8 cellular contexts compared by ENCODE assay signal in the genomic region with DNA sequence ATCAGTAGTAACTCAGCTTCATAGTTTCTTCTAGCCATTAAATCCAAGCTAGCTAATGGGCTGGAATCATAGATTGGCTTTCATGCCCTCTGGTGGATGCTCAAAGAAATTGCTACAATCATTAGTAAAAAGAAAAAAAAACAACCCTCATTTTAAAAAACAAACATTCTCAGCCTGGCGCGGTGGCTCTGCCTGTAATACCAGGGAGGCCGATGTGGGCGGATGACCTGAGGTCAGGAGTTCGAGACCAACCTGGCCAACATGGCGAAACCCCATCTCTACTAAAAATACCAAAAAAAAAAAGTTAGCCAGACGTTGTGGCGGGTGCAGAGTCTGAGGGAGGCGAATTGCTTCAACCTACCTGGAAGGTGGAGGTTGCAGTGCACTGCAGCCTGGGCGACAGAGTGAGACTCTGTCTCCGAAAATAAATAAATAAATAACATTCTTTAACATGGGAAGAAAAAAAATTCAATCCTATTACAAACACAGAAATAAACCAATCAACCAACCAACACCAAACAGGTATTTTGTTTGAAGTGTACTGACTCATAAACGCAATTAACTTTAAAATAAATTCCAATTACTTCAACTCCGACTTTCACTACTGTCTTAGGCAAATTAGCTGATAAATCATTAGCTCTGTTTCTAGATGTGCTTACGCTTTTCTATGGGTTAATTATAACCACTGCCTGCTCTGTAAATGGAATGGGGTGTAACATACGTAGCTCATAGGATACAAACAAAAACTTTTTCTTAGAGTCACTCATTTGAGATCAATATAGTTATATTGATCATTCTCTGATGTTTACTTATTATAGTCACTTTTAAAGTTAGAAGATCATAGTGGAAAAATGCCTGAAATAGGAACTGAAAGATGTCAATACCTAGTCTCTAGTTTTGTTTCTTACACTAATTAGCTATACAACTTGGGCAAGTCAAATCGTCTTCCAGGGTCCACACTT. TPM values are rescaled to one million over a fixed set of nuclear protein-coding genes. Genes with fewer than 3 reads are reported as not detected.
DNase-seq lines count a peak whose midpoint lies in the region; ATAC-seq, FAIRE-seq and TF ChIP-seq lines count a peak whose summit lies in the region.

No MANE protein-coding gene starts in this region.

- H3K27ac Mint-ChIP-seq in activated naive CD4-positive, alpha-beta T cell treated with anti-CD3 and anti-CD28 coated beads for 36 hours, result no peak overlapping the region

- ATAC-seq in GM21576 (IDR thresholded peaks at IDR 0.05; ENCODE audit: unreplicated experiment) (peak; percentile 78), psoas muscle (peak in 3 of 4 donors; percentile 27 to 60 (median 42))

- H3K4me1 Mint-ChIP-seq in activated naive CD4-positive, alpha-beta T cell treated with anti-CD3 and anti-CD28 coated beads for 36 hours (ENCODE audit: low read depth), result peaks cover 2% of the 10 kb centered on the region

- H3K9me3 ChIP-seq in OCI-LY7 (ENCODE audit: low read length), result no peaks in the 10 kb centered on the region
- H3K9me3 ChIP-seq in psoas muscle, result no peaks in the 10 kb centered on the region

- H3K79me2 ChIP-seq in OCI-LY7 (ENCODE audit: insufficient read depth, low read depth, low read length), result no peaks in the 10 kb centered on the region

- POLR2A ChIA-PET in OCI-LY7 (lab: Charles Lee), result interaction anchor here (1.2 kb wide), 1 partner anchor 38 kb away, joined by 3 read pairs; no protein-coding TSS in a partner anchor

- DNase-seq in ELF-1 (ENCODE audit: low read depth, low spot score) (peak; percentile 87), HTR-8/SVneo (ENCODE audit: insufficient read length, low spot score) (peak; percentile 43), OCI-LY7 (ENCODE audit: low spot score) (peak; percentile 55), germinal center (ENCODE audit: low spot score) (peak; percentile 26), psoas muscle (peak; percentile 25 to 62), NCI-H1930 (lab: John Stamatoyannopoulos, UW) (no peak)
- DNase-seq in activated naive CD4-positive, alpha-beta T cell treated with anti-CD3 and anti-CD28 coated beads for 36 hours, result peak; percentile 59

- H3K4me3 Mint-ChIP-seq in activated naive CD4-positive, alpha-beta T cell treated with anti-CD3 and anti-CD28 coated beads for 36 hours, result no peak overlapping the region

- peak overlapping the region; percentile 40; the same call in 1 of the 2 replicates for H3K4me2 ChIP-seq in OCI-LY7 (ENCODE audit: low read length)

- no peak overlapping the region for H3K4me3 ChIP-seq in OCI-LY7 (ENCODE audit: low read depth, low read length, poor library complexity, severe bottlenecking)
- no peak overlapping the region for H3K4me3 ChIP-seq in psoas muscle

- H3K9me2 ChIP-seq in OCI-LY7 (ENCODE audit: insufficient read depth, low read length), result no peaks in the 10 kb centered on the region

- H3K9me3 Mint-ChIP-seq in activated naive CD4-positive, alpha-beta T cell treated with anti-CD3 and anti-CD28 coated beads for 36 hours, result no peaks in the 10 kb centered on the region

- no peak for FAIRE-seq in HTR-8/SVneo (lab: Jason Lieb, UNC)

- WGBS in psoas muscle, 3 donors, result 25 to 32% (median 27%) methylated on average over 16 of the region's 16 CpGs

- H3K27ac ChIP-seq in OCI-LY7 (ENCODE audit: low read depth, low read length, poor library complexity, severe bottlenecking) (no peak overlapping the region), psoas muscle (no peak overlapping the region)

- CTCF ChIA-PET in OCI-LY7 (lab: Charles Lee; ENCODE audit: unreplicated experiment), result no interaction called here
- CTCF ChIA-PET in activated naive CD4-positive, alpha-beta T cell treated with anti-CD3 and anti-CD28 coated beads for 36 hours (lab: Charles Lee), result interaction anchor here (0.6 to 3.9 kb wide), 17 partner anchors 8 to 568 kb away, joined by 3 to 18 read pairs (median 3); partner anchors contain the start of gene CLDN1

- no TSS peak for BruUV-seq in OCI-LY7 (replicated peaks; lab: Mats Ljungman, UMichigan)

- peak; percentile 83 for TF ChIP-seq CTCF in OCI-LY7 (conservative IDR thresholded peaks at IDR 0.05; ENCODE audit: low read length)
- TF ChIP-seq CTCF in psoas muscle (IDR thresholded peaks at IDR 0.05), result peak; percentile 55

- H2AFZ ChIP-seq in OCI-LY7 (ENCODE audit: low read length), result peak overlapping the region; percentile 42; the same call in 1 of the 2 replicates

- no peaks in the 10 kb centered on the region for H4K20me1 ChIP-seq in OCI-LY7 (ENCODE audit: insufficient read depth, low read length)

- no peaks in the 10 kb centered on the region for H3K36me3 ChIP-seq in OCI-LY7 (ENCODE audit: insufficient read depth, low read length)
- H3K36me3 ChIP-seq in psoas muscle (ENCODE audit: insufficient read depth in 1 of 2, low read depth in 1 of 2), result no peaks in the 10 kb centered on the region

- intact Hi-C loops in OCI-LY7 (cut with micrococcal nuclease; ENCODE audit: unreplicated experiment), result loop anchor here (2.0 kb wide), 1 partner anchor 458 kb away; no protein-coding TSS in a partner anchor
- intact Hi-C loops in activated naive CD4-positive, alpha-beta T cell treated with anti-CD3 and anti-CD28 coated beads for 36 hours (cut with micrococcal nuclease), result loop anchor here (1.0 to 5.0 kb wide), 6 partner anchors 40 to 463 kb away; partner anchors contain the start of gene CLDN1
- intact Hi-C loops in psoas muscle (cut with DNase I), result loop anchor here in 1 of 2 donors (10.0 kb wide), 2 partner anchors 200 to 460 kb away; no protein-coding TSS in a partner anchor

- H3K27me3 ChIP-seq in psoas muscle (ENCODE audit: insufficient read depth in 3 of 3, low read length in 2 of 3), result peaks cover 0 to 2% (median 0%) of the 10 kb centered on the region in 3 donors

- no peaks in the 10 kb centered on the region for H3K36me3 Mint-ChIP-seq in activated naive CD4-positive, alpha-beta T cell treated with anti-CD3 and anti-CD28 coated beads for 36 hours (ENCODE audit: low read depth)

- H3K27me3 Mint-ChIP-seq in activated naive CD4-positive, alpha-beta T cell treated with anti-CD3 and anti-CD28 coated beads for 36 hours (ENCODE audit: low read depth), result no peaks in the 10 kb centered on the region

- no peaks in the 10 kb centered on the region for H3K4me1 ChIP-seq in OCI-LY7 (ENCODE audit: insufficient read depth, low read length, poor library complexity, severe bottlenecking)
- no peaks in the 10 kb centered on the region for H3K4me1 ChIP-seq in psoas muscle

RNA-seq across cellular contexts. Expression of gene TMEM207, which starts 24.9 kb away (rescaled TPM):
- total RNA-seq in OCI-LY7 (2014; rRNA removed; shearing (Covaris generic)), result not detected in 2 replicates
- total RNA-seq in OCI-LY7 (2022), result not detected in 2 replicates
- total RNA-seq in activated naive CD4-positive, alpha-beta T cell treated with anti-CD3 and anti-CD28 coated beads for 36 hours, result not detected
- total RNA-seq in psoas muscle, result not detected
- polyA plus RNA-seq in psoas muscle, result not detected

RNA-seq across cellular contexts. Expression of gene CLDN16, which starts 36.8 kb away (rescaled TPM):
- not detected in 2 replicates for total RNA-seq in OCI-LY7 (2014; rRNA removed; shearing (Covaris generic))
- total RNA-seq in OCI-LY7 (2022) (not detected in 2 replicates), psoas muscle (not detected)
- not detected for total RNA-seq in activated naive CD4-positive, alpha-beta T cell treated with anti-CD3 and anti-CD28 coated beads for 36 hours
- polyA plus RNA-seq in psoas muscle, result not detected

Comparison
In these comparisons a context has a peak if more than half of its experiments do, and no peak if none do; other contexts are left out.
1. DNase-seq: peak in ELF-1 (single experiment), HTR-8/SVneo (single experiment), OCI-LY7 (single experiment), activated naive CD4-positive, alpha-beta T cell treated with anti-CD3 and anti-CD28 coated beads for 36 hours (single experiment), germinal center (single experiment) and psoas muscle (2 of 2); none in NCI-H1930 (0 of 2).